ENCODE assay signal across 7 cellular contexts in the genomic region with DNA sequence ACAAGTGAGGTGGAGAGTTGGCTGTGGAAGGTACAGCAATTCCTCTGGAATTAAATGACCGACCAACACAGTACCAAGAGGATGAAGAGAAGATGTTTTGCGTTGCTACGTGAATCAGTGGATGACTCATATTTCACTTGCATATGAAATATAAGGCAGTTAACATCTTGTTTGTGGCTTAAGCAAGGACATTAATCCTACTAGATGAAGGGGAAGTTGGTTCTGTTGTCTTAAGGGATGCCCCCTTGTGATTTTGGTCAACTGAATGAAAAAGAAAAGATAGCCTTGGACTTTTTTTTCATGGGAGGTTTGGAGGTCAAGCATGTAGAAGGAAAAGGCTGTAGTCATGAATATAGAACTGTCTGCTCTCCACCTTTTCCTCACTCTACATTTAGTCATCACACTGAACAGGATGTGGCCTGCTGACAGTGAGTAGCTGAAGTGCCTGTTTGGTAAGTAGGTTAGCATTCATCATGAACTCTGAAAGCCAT. TPM values are rescaled to one million over a fixed set of nuclear protein-coding genes. Genes with fewer than 3 reads are reported as not detected.
A peak's percentile ranks its signal among the peaks of the same experiment; 100 is the strongest.
DNase-seq lines count a peak whose midpoint lies in the region; ATAC-seq lines count a peak whose summit lies in the region.

No MANE protein-coding gene starts in this region.

- DNase-seq in HS-5 (ENCODE audit: low read depth) = peak; percentile 96
- peak; percentile 25 to 45 for DNase-seq in activated T-cell treated with anti-CD3 and anti-CD28 coated beads, Interleukin-2, amount 50 U/mL, for 48 hours
- peak; percentile 56 for DNase-seq in hepatic stellate cell (ENCODE audit: low spot score)
- DNase-seq in NCI-H2107 treated with DMSO at 0.1 percent for 48 hours (lab: John Stamatoyannopoulos, UW; ENCODE audit: unreplicated experiment) = no peak
- DNase-seq in Karpas-422 = no peak

- no peaks in the 10 kb centered on the region for H3K9me2 ChIP-seq in Karpas-422 (replicated peaks; ENCODE audit: insufficient read depth, low read length)

- H3K36me3 ChIP-seq in Karpas-422 (ENCODE audit: insufficient read depth, low read length) = peaks cover 40% of the 10 kb centered on the region

- H3K4me1 ChIP-seq in Karpas-422 (ENCODE audit: low read length) = peaks cover 44% of the 10 kb centered on the region

- no peaks in the 10 kb centered on the region for H3K9me3 ChIP-seq in Karpas-422 (ENCODE audit: low read length)

- no peak overlapping the region for H2AFZ ChIP-seq in Karpas-422 (ENCODE audit: low read length)

- no peak overlapping the region for H3K9ac ChIP-seq in Karpas-422 (ENCODE audit: low read length)

- ATAC-seq in GM18870 (IDR thresholded peaks at IDR 0.05; ENCODE audit: unreplicated experiment) = peak; percentile 50
- ATAC-seq in HG03045 (IDR thresholded peaks at IDR 0.05; ENCODE audit: unreplicated experiment) = no peak

- no peak overlapping the region for H3K4me3 ChIP-seq in Karpas-422 (ENCODE audit: low read length)

- no peaks in the 10 kb centered on the region for H3K27me3 ChIP-seq in Karpas-422 (ENCODE audit: low read length)

- H3K4me2 ChIP-seq in Karpas-422 (ENCODE audit: low read depth, low read length, poor library complexity, severe bottlenecking) = no peak overlapping the region

- no peaks in the 10 kb centered on the region for H3K79me2 ChIP-seq in Karpas-422 (ENCODE audit: low read length)

- no peaks in the 10 kb centered on the region for H4K20me1 ChIP-seq in Karpas-422 (ENCODE audit: insufficient read depth, low read depth, low read length)

- no peak overlapping the region for H3K27ac ChIP-seq in Karpas-422 (ENCODE audit: low read length)

RNA-seq across cellular contexts. Expression of gene VLDLR, which starts 33.9 kb away (rescaled TPM):
- total RNA-seq in Karpas-422 (2014; rRNA removed; shearing (Covaris generic); ENCODE audit: low replicate concordance) = 16.4 and 31.5 TPM in 2 replicates

Comparison
In these comparisons a context has a peak if more than half of its experiments do, and no peak if none do; other contexts are left out.
1. DNase-seq: peak in HS-5 (single experiment), activated T-cell treated with anti-CD3 and anti-CD28 coated beads, Interleukin-2, amount 50 U/mL, for 48 hours (2 of 2) and hepatic stellate cell (single experiment); none in NCI-H2107 treated with DMSO at 0.1 percent for 48 hours (single experiment) and Karpas-422 (single experiment).